Comparison of ENCODE assay signal across 9 cellular contexts in the genomic region with DNA sequence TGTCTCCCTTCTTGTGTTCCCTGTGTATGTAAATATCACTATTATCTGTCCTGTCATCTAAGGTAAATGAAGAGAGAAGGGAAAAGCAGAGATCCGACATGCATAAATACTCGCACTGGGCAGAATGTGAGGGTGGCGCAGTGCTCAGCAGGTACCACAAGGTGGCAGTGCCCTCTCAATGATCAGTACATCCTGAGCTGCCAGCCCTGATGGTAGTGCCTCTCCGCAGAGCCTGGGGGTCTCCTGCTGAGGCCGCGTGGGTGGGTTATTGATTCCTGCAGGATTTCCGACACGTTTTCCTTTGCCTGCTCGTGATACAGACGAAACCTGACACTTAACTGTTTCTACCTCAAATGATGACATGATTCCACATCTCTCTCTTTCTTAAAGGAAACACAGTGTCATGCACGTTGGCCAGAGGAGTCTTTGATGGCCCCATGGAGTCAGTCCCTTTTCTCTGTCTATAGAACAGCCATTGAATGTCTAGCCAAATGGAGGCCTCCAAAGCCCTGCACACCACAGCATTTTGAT. TPM values are rescaled to one million over a fixed set of nuclear protein-coding genes. Genes with fewer than 3 reads are reported as not detected.
A peak's percentile ranks its signal among the peaks of the same experiment; 100 is the strongest.
DNase-seq lines count a peak whose midpoint lies in the region; ATAC-seq and TF ChIP-seq lines count a peak whose summit lies in the region.
"Had no signal": no experiment of that assay in that cellular context is flagged by ENCODE, and none has a peak within 500 bp of the region (broad histone marks: within the 10 kb centered on the region; RNA-seq: fewer than 3 reads in every experiment).

No MANE protein-coding gene starts in this region.

- H3K9me3 ChIP-seq in OCI-LY7 (ENCODE audit: low read length) (no peaks in the 10 kb centered on the region), fibroblast of lung (ENCODE audit: control insufficient read depth, insufficient read depth, low read depth, low read length) (no peaks in the 10 kb centered on the region)

- H3K79me2 ChIP-seq in OCI-LY7 (ENCODE audit: insufficient read depth, low read depth, low read length), result no peaks in the 10 kb centered on the region
- H3K79me2 ChIP-seq in fibroblast of lung (ENCODE audit: control insufficient read depth, insufficient read depth, low read length), result no peaks in the 10 kb centered on the region

- intact Hi-C loops in OCI-LY7 (cut with micrococcal nuclease; ENCODE audit: unreplicated experiment), result loop anchor here (1.0 to 10.0 kb wide), 4 partner anchors 88 to 273 kb away; no protein-coding TSS in a partner anchor

- H3K9ac ChIP-seq in fibroblast of lung (ENCODE audit: insufficient read depth, low read length), result no peak overlapping the region

- H3K4me1 ChIP-seq in OCI-LY7 (ENCODE audit: insufficient read depth, low read length, poor library complexity, severe bottlenecking), result no peaks in the 10 kb centered on the region
- H3K4me1 ChIP-seq in fibroblast of lung (ENCODE audit: control insufficient read depth, extremely low read depth, insufficient read depth, low read length), result no peaks in the 10 kb centered on the region

- BruUV-seq in OCI-LY7 (replicated peaks; lab: Mats Ljungman, UMichigan), result no TSS peak

- H3K4me1 Mint-ChIP-seq in neural crest cell, result peaks cover 6% of the 10 kb centered on the region

- no peaks in the 10 kb centered on the region for H3K36me3 Mint-ChIP-seq in neural crest cell (ENCODE audit: low read depth)

- H3K4me2 ChIP-seq in OCI-LY7 (ENCODE audit: low read length) (no peak overlapping the region), fibroblast of lung (ENCODE audit: extremely low read depth, insufficient read depth, low read length) (no peak overlapping the region)

- peak; percentile 97 for ATAC-seq in GM21515 (IDR thresholded peaks at IDR 0.05; ENCODE audit: unreplicated experiment)
- ATAC-seq in stimulated activated naive CD8-positive, alpha-beta T cell treated with anti-CD3 and anti-CD28 coated beads, Interleukin-15, Interleukin-2, amounts not matched to agents 100 U/mL and 50 U/mL, for 24 hours, result peak; percentile 89

- H3K27me3 Mint-ChIP-seq in neural crest cell (ENCODE audit: low read depth), result peaks cover 24% of the 10 kb centered on the region

- H3K27ac ChIP-seq in OCI-LY7 (ENCODE audit: low read depth, low read length, poor library complexity, severe bottlenecking), result no peak overlapping the region
- H3K27ac ChIP-seq in fibroblast of lung (ENCODE audit: insufficient read depth, low read length), result no peak overlapping the region

- H3K36me3 ChIP-seq in OCI-LY7 (ENCODE audit: insufficient read depth, low read length) (no peaks in the 10 kb centered on the region), fibroblast of lung (ENCODE audit: control insufficient read depth, insufficient read depth, low read length) (no peaks in the 10 kb centered on the region)

- POLR2A ChIA-PET in OCI-LY7 (lab: Charles Lee), result interaction anchor here (1.4 kb wide), 1 partner anchor 106 kb away, joined by 3 read pairs; no protein-coding TSS in a partner anchor

- DNase-seq in DMS53 treated with DMSO at 0.1 percent for 48 hours (lab: John Stamatoyannopoulos, UW; ENCODE audit: unreplicated experiment) (peak; percentile 74), HS-5 (ENCODE audit: low read depth) (peak; percentile 22), OCI-LY7 (ENCODE audit: low spot score) (peak; percentile 66), fibroblast of lung (ENCODE audit: low read depth in 2 of 2) (peak; percentile 45 to 63), neural crest cell (ENCODE audit: low read depth, low spot score) (peak; percentile 76)
- peak; percentile 77 for DNase-seq in activated T-cell treated with anti-CD3 and anti-CD28 coated beads, Interleukin-2, amount 50 U/mL, for 1 hour
- peak; percentile 77 for DNase-seq in stimulated activated naive CD8-positive, alpha-beta T cell treated with anti-CD3 and anti-CD28 coated beads, Interleukin-15, Interleukin-2, amounts not matched to agents 100 U/mL and 50 U/mL, for 24 hours

- no peak overlapping the region for H3K4me3 Mint-ChIP-seq in neural crest cell

- H3K4me3 ChIP-seq in OCI-LY7 (ENCODE audit: low read depth, low read length, poor library complexity, severe bottlenecking) (no peak overlapping the region), fibroblast of lung (replicated peaks in 1 of 4; ENCODE audit: control extremely low read depth in 1 of 4, insufficient read depth in 1 of 4, low read depth in 3 of 4, low read length in 4 of 4) (no peak overlapping the region)

- no peak overlapping the region for H2AFZ ChIP-seq in OCI-LY7 (ENCODE audit: low read length)
- H2AFZ ChIP-seq in fibroblast of lung (ENCODE audit: low read length), result no peak overlapping the region

- TF ChIP-seq CTCF in OCI-LY7 (conservative IDR thresholded peaks at IDR 0.05; ENCODE audit: low read length) (peak; percentile 96), fibroblast of lung (conservative IDR thresholded peaks at IDR 0.05 in 1 of 2, IDR thresholded peaks at IDR 0.05 in 1 of 2; ENCODE audit: low read depth in 1 of 2, low read length in 2 of 2) (peak; percentile 97 to 99), neural crest cell (conservative IDR thresholded peaks at IDR 0.05) (peak; percentile 96)

- no peaks in the 10 kb centered on the region for H3K9me2 ChIP-seq in OCI-LY7 (ENCODE audit: insufficient read depth, low read length)

- CTCF ChIA-PET in OCI-LY7 (lab: Charles Lee; ENCODE audit: unreplicated experiment), result interaction anchor here (0.6 kb wide), 1 partner anchor 272 kb away, joined by 3 read pairs; no protein-coding TSS in a partner anchor

- H3K27ac Mint-ChIP-seq in neural crest cell (ENCODE audit: unreplicated experiment), result no peak overlapping the region

- H3K9me3 Mint-ChIP-seq in neural crest cell, result no peaks in the 10 kb centered on the region

- peaks cover 9% of the 10 kb centered on the region for H3K27me3 ChIP-seq in fibroblast of lung (ENCODE audit: control insufficient read depth, insufficient read depth, low read length)

- H4K20me1 ChIP-seq in OCI-LY7 (ENCODE audit: insufficient read depth, low read length), result no peaks in the 10 kb centered on the region
- no peaks in the 10 kb centered on the region for H4K20me1 ChIP-seq in fibroblast of lung (ENCODE audit: control insufficient read depth, extremely low read depth, insufficient read depth, low read length)

RNA-seq across cellular contexts. Expression of a gene that starts 19.8 kb away (rescaled TPM):
- total RNA-seq in OCI-LY7 (2014; rRNA removed; shearing (Covaris generic)), result not detected in 2 replicates
- total RNA-seq in OCI-LY7 (2022) (not detected in 2 replicates), fibroblast of lung (not detected in 2 replicates), neural crest cell (0.23 TPM in 1 of 2 replicates, not detected in the other)
- not detected in 2 replicates for polyA plus RNA-seq in fibroblast of lung
- not detected in 2 replicates for polyA plus RNA-seq in fibroblast of lung (2012)
- polyA minus RNA-seq in fibroblast of lung (ENCODE audit: low replicate concordance), result not detected in 2 replicates
- total RNA-seq: frontal cortex had no signal

RNA-seq across cellular contexts. Expression of a gene that starts 23.3 kb away (rescaled TPM):
- total RNA-seq in OCI-LY7 (2014; rRNA removed; shearing (Covaris generic)), result not detected in 2 replicates
- total RNA-seq in OCI-LY7 (2022) (not detected in 2 replicates), fibroblast of lung (not detected in 2 replicates), neural crest cell (not detected in 2 replicates)
- not detected in 2 replicates for polyA plus RNA-seq in fibroblast of lung
- not detected in 2 replicates for polyA plus RNA-seq in fibroblast of lung (2012)
- not detected in 2 replicates for polyA minus RNA-seq in fibroblast of lung (ENCODE audit: low replicate concordance)
- total RNA-seq: frontal cortex had no signal

RNA-seq across cellular contexts. Expression of a gene that starts 39.3 kb away (rescaled TPM):
- not detected in 2 replicates for total RNA-seq in OCI-LY7 (2014; rRNA removed; shearing (Covaris generic))
- total RNA-seq in OCI-LY7 (2022) (not detected in 2 replicates), fibroblast of lung (not detected in 2 replicates), neural crest cell (not detected in 2 replicates)
- polyA plus RNA-seq in fibroblast of lung, result not detected in 2 replicates
- not detected in 2 replicates for polyA plus RNA-seq in fibroblast of lung (2012)
- not detected in 2 replicates for polyA minus RNA-seq in fibroblast of lung (ENCODE audit: low replicate concordance)
- total RNA-seq: frontal cortex had no signal

Comparison
In these comparisons a context has a peak if more than half of its experiments do, and no peak if none do; other contexts are left out.
1. DNase-seq: peak in every context shown above with its lines; median percentile 77 in activated T-cell treated with anti-CD3 and anti-CD28 coated beads, Interleukin-2, amount 50 U/mL, for 1 hour; 77 in stimulated activated naive CD8-positive, alpha-beta T cell treated with anti-CD3 and anti-CD28 coated beads, Interleukin-15, Interleukin-2, amounts not matched to agents 100 U/mL and 50 U/mL, for 24 hours; 76 in neural crest cell; 74 in DMS53 treated with DMSO at 0.1 percent for 48 hours; 66 in OCI-LY7; 54 in fibroblast of lung; 22 in HS-5.